9 cellular contexts compared by ENCODE assay signal in the genomic region with DNA sequence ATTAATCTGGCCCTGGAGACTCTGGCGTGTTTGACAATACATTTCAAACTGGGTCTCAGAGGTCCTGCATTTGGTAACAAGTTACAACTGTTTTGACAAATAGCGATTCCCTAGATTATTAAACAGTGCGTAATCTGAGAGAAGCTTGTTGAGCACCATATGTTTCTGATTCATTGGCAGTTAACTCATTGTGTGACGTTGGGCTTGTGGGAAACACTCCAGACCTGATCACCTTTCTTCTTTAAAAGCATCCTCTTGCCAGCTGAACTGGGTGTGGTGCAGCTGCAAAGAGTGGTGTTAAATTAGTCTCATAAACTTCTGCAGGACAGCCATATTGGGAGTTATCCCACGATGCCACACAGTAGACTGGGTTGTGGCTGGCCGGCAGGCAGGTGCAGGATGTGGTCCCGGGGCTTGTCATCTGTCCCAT.
DNase-seq lines count a peak whose midpoint lies in the region; ATAC-seq, FAIRE-seq and TF ChIP-seq lines count a peak whose summit lies in the region.
"Had no signal": no experiment of that assay in that cellular context is flagged by ENCODE, and none has a peak within 500 bp of the region (broad histone marks: within the 10 kb centered on the region; RNA-seq: fewer than 3 reads in every experiment).

No MANE protein-coding gene starts in this region.

- H3K36me3 ChIP-seq in duodenal mucosa (ENCODE audit: control insufficient read depth in 1 of 2, insufficient read depth in 2 of 2, low read length in 2 of 2) = no peaks in the 10 kb centered on the region
- H3K36me3 ChIP-seq: ascending aorta had no signal

- H3K4me3 ChIP-seq in duodenal mucosa (ENCODE audit: low read depth in 1 of 2, low read length in 2 of 2) = no peak overlapping the region
- H3K4me3 ChIP-seq: ascending aorta had no signal

- FAIRE-seq in H54 (lab: Jason Lieb, UNC) = no peak

- peaks cover 8 to 9% of the 10 kb centered on the region in 2 donors for H3K4me1 ChIP-seq in duodenal mucosa (ENCODE audit: control insufficient read depth in 1 of 2, insufficient read depth in 2 of 2, low read length in 2 of 2)
- H3K4me1 ChIP-seq: ascending aorta had no signal

- H3K27me3 ChIP-seq in duodenal mucosa (ENCODE audit: control insufficient read depth in 1 of 2, insufficient read depth in 2 of 2, low read length in 2 of 2) = no peaks in the 10 kb centered on the region
- H3K27me3 ChIP-seq: ascending aorta had no signal

- intact Hi-C loops in sciatic nerve (cut with DNase I) = no loop called here

- peak; percentile 98 for DNase-seq in ELR (ENCODE audit: low read depth)
- DNase-seq in NCI-H1694 treated with DMSO at 0.1 percent for 48 hours (lab: John Stamatoyannopoulos, UW) = peak; percentile 42
- DNase-seq in sciatic nerve (ENCODE audit: low spot score) = no peak
- DNase-seq in globus pallidus (ENCODE audit: low spot score) = no peak
- DNase-seq in H54 (ENCODE audit: insufficient read length, low spot score) = no peak

- ATAC-seq in sciatic nerve (peak; percentile 6), HG02588 (IDR thresholded peaks at IDR 0.05; ENCODE audit: unreplicated experiment) (no peak), HG03196 (IDR thresholded peaks at IDR 0.05; ENCODE audit: unreplicated experiment) (no peak)

- no peaks in the 10 kb centered on the region for H3K9me3 ChIP-seq in duodenal mucosa (ENCODE audit: control insufficient read depth in 1 of 2, low read length in 2 of 2)
- H3K9me3 ChIP-seq: ascending aorta had no signal

- TF ChIP-seq POLR2A in H54 (IDR thresholded peaks at IDR 0.05; ENCODE audit: low read depth, low read length) = no peak

- no peak overlapping the region for H3K9ac ChIP-seq in duodenal mucosa (ENCODE audit: low read depth in 1 of 2, low read length in 2 of 2)

- H3K27ac ChIP-seq in duodenal mucosa (ENCODE audit: low read depth, low read length) = peak overlapping the region; percentile 35
- H3K27ac ChIP-seq: ascending aorta had no signal

Comparison
In these comparisons a context has a peak if more than half of its experiments do, and no peak if none do; other contexts are left out.
1. DNase-seq: peak in ELR (single experiment) and NCI-H1694 treated with DMSO at 0.1 percent for 48 hours (single experiment); none in sciatic nerve (single experiment), globus pallidus (single experiment) and H54 (single experiment).